ENCODE assay signal across 8 cellular contexts in the genomic region with DNA sequence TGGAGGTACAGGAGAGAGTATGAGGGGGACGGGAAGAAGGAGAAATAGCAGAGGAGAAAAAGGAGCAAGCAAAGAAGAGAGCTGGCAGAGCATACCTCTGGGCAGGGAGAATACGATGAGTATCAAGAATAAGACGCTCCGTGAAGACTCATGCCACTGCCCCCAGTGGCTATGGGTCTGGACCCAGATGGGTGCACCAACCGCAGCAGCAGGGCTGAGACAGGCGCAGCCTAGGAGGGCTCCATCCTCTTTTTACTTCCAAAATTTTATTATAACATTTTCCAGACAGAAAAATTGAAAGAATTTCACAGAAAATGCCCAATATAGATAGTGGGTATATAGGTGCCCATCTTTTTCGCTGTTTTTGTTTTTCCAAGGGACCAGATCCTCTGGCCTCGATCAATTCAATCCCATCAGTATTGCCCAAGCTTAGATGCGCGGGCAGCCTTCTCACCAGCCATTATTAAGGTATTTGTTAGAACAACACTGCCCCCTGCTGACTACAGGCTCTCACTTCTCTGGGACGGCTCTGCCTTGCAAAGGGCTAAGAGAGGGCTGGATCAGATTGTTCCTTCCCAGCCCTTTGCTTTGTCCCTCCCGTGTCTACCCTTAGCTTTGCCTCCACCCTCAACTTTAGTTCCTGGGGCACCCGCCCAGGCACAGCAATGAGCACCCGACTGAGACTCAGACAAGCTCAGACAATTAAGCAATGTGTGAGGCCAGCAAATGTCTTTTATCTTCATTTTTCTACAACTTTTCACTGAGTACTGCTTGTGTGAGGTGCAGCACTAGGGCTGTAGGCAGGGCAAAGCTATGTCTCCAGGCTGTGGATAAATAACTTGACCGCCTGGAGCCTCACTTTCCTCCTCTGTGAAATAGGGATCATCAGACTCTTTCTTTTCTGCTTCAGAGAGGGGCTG. TPM values are rescaled to one million over a fixed set of nuclear protein-coding genes. Genes with fewer than 3 reads are reported as not detected.
DNase-seq lines count a peak whose midpoint lies in the region; ATAC-seq and TF ChIP-seq lines count a peak whose summit lies in the region.

No MANE protein-coding gene starts in this region.

- intact Hi-C loops in psoas muscle (cut with DNase I), result loop anchor here in 1 of 2 donors (2.0 kb wide), 1 partner anchor 363 kb away; no protein-coding TSS in a partner anchor
- intact Hi-C loops in vagina (cut with DNase I), result no loop called here

- H3K9me3 ChIP-seq in HEK293 (ENCODE audit: control insufficient read depth, insufficient read depth, low read depth, low read length), result no peaks in the 10 kb centered on the region
- no peaks in the 10 kb centered on the region for H3K9me3 ChIP-seq in SK-N-MC (ENCODE audit: low read depth, low read length)
- H3K9me3 ChIP-seq in cardiac muscle cell (ENCODE audit: low read depth), result no peaks in the 10 kb centered on the region
- no peaks in the 10 kb centered on the region for H3K9me3 ChIP-seq in psoas muscle
- no peaks in the 10 kb centered on the region for H3K9me3 ChIP-seq in vagina

- no peak overlapping the region for H3K4me3 ChIP-seq in HEK293 (ENCODE audit: low read depth, low read length)
- H3K4me3 ChIP-seq in SK-N-MC, result no peak overlapping the region
- H3K4me3 ChIP-seq in cardiac muscle cell, result no peak overlapping the region
- H3K4me3 ChIP-seq in psoas muscle, result no peak overlapping the region
- H3K4me3 ChIP-seq in vagina, result peak overlapping the region in 1 of 2 donors; percentile 26

- WGBS in psoas muscle, 3 donors, result 36 to 39% (median 38%) methylated on average over 15 of the region's 15 CpGs

- H3K4me1 ChIP-seq in HEK293 (ENCODE audit: control insufficient read depth, insufficient read depth, low read length) (no peaks in the 10 kb centered on the region), cardiac muscle cell (ENCODE audit: low read depth) (no peaks in the 10 kb centered on the region), psoas muscle (no peaks in the 10 kb centered on the region), vagina (peaks cover 6% of the 10 kb centered on the region)

- DNase-seq in GM03348 (ENCODE audit: low spot score) (peak; percentile 86), MV-4-11 (lab: John Stamatoyannopoulos, UW) (peak; percentile 70), SK-N-MC (ENCODE audit: low read depth, low spot score) (peak; percentile 60), cardiac muscle cell (ENCODE audit: low read depth in 1 of 2, low spot score in 1 of 2) (peak; percentile 87 to 94), psoas muscle (peak; percentile 70 to 73), vagina (ENCODE audit: extremely low spot score in 2 of 2) (no peak)
- peak; percentile 86 for DNase-seq in activated naive CD4-positive, alpha-beta T cell treated with anti-CD3 and anti-CD28 coated beads, Interleukin-2, amount 10 ng/mL, durations not matched to agents 7 days and 5 days

- peak overlapping the region; percentile 16 for H3K27ac Mint-ChIP-seq in activated naive CD4-positive, alpha-beta T cell treated with anti-CD3 and anti-CD28 coated beads, Interleukin-2, amount 10 ng/mL, durations not matched to agents 7 days and 5 days

- POLR2A ChIA-PET in HEK293 (lab: Yijun Ruan, JAX), result no interaction called here

- no peaks in the 10 kb centered on the region for H3K36me3 Mint-ChIP-seq in activated naive CD4-positive, alpha-beta T cell treated with anti-CD3 and anti-CD28 coated beads, Interleukin-2, amount 10 ng/mL, durations not matched to agents 7 days and 5 days

- CTCF ChIA-PET in HEK293 (lab: Yijun Ruan, JAX), result interaction anchor here (0.5 to 3.5 kb wide), 66 partner anchors 9 to 1892 kb away, joined by 3 to 29 read pairs (median 4); a partner anchor contains a TSS
- CTCF ChIA-PET in activated naive CD4-positive, alpha-beta T cell treated with anti-CD3 and anti-CD28 coated beads, Interleukin-2, amount 10 ng/mL, durations not matched to agents 7 days and 5 days (lab: Charles Lee), result interaction anchor here (0.6 to 6.5 kb wide), 43 partner anchors 9 to 914 kb away, joined by 3 to 52 read pairs (median 5); a partner anchor contains a TSS

- peak; percentile 57 to 87 (median 82) for ATAC-seq in psoas muscle

- H3K36me3 ChIP-seq in HEK293 (ENCODE audit: control insufficient read depth in 2 of 2, insufficient read depth in 1 of 2, low read length in 2 of 2) (no peaks in the 10 kb centered on the region), SK-N-MC (ENCODE audit: insufficient read depth, low read length) (no peaks in the 10 kb centered on the region), cardiac muscle cell (no peaks in the 10 kb centered on the region), psoas muscle (ENCODE audit: insufficient read depth in 1 of 2, low read depth in 1 of 2) (no peaks in the 10 kb centered on the region), vagina (no peaks in the 10 kb centered on the region)

- H3K4me1 Mint-ChIP-seq in activated naive CD4-positive, alpha-beta T cell treated with anti-CD3 and anti-CD28 coated beads, Interleukin-2, amount 10 ng/mL, durations not matched to agents 7 days and 5 days, result peaks cover 10% of the 10 kb centered on the region

- TF ChIP-seq POLR2A in vagina (IDR thresholded peaks at IDR 0.05), result no peak

- TF ChIP-seq CTCF in HEK293 (tag by site-specific recombination; IDR thresholded peaks at IDR 0.05) (peak; percentile 65; the same call in 1 of the 2 replicates), cardiac muscle cell (IDR thresholded peaks at IDR 0.05; ENCODE audit: low read depth, low read length) (peak; percentile 78), psoas muscle (IDR thresholded peaks at IDR 0.05) (peak; percentile 64), vagina (IDR thresholded peaks at IDR 0.05) (peak; percentile 25 to 52 (median 50))

- H3K27ac ChIP-seq in HEK293 (ENCODE audit: extremely low read depth, low read depth, low read length) (no peak overlapping the region), SK-N-MC (no peak overlapping the region), cardiac muscle cell (no peak overlapping the region), psoas muscle (no peak overlapping the region), vagina (peak overlapping the region; percentile 69)

- no peak overlapping the region for H3K4me3 Mint-ChIP-seq in activated naive CD4-positive, alpha-beta T cell treated with anti-CD3 and anti-CD28 coated beads, Interleukin-2, amount 10 ng/mL, durations not matched to agents 7 days and 5 days

- no peaks in the 10 kb centered on the region for H3K9me3 Mint-ChIP-seq in activated naive CD4-positive, alpha-beta T cell treated with anti-CD3 and anti-CD28 coated beads, Interleukin-2, amount 10 ng/mL, durations not matched to agents 7 days and 5 days

- H3K27me3 ChIP-seq in cardiac muscle cell (no peaks in the 10 kb centered on the region), psoas muscle (ENCODE audit: insufficient read depth in 3 of 3, low read length in 2 of 3) (peaks cover 0 to 7% (median 0%) of the 10 kb centered on the region in 3 donors), vagina (no peaks in the 10 kb centered on the region)

- peaks cover 64% of the 10 kb centered on the region for H3K27me3 Mint-ChIP-seq in activated naive CD4-positive, alpha-beta T cell treated with anti-CD3 and anti-CD28 coated beads, Interleukin-2, amount 10 ng/mL, durations not matched to agents 7 days and 5 days

- peak overlapping the region; percentile 29 for H3K9ac ChIP-seq in SK-N-MC (ENCODE audit: insufficient read length)

TF ChIP-seq in HEK293, 187 proteins besides CTCF, POLR2A, EP300 and RAD21:
- TF ChIP-seq ZNF169 (tag by site-specific recombination; IDR thresholded peaks at IDR 0.05) (no peak), FEZF1 (tag by site-specific recombination; IDR thresholded peaks at IDR 0.05) (peak; percentile 33; the same call in 1 of the 2 replicates), YY2 (tag by site-specific recombination; IDR thresholded peaks at IDR 0.05) (no peak), ZNF600 (tag by site-specific recombination; IDR thresholded peaks at IDR 0.05) (0 out of 2 replicates have a peak, but pooled peaks have one; percentile 23), ZNF335 (tag by site-specific recombination; conservative IDR thresholded peaks at IDR 0.05) (0 out of 2 replicates have a peak, but pooled peaks have one; percentile 21), ZNF654 (tag by site-specific recombination; IDR thresholded peaks at IDR 0.05; ENCODE audit: low read depth) (peak; percentile 95), ZNF830 (tag by site-specific recombination; IDR thresholded peaks at IDR 0.05; ENCODE audit: low read depth) (no peak), ZNF391 (tag by site-specific recombination; IDR thresholded peaks at IDR 0.05; ENCODE audit: borderline replicate concordance, low read depth) (no peak), ZNF624 (tag by site-specific recombination; IDR thresholded peaks at IDR 0.05) (no peak), ZBTB8A (tag by site-specific recombination; IDR thresholded peaks at IDR 0.05) (peak; percentile 82), ZBTB17 (tag by site-specific recombination; IDR thresholded peaks at IDR 0.05) (peak; percentile 34; the same call in 1 of the 2 replicates), ZNF140 (tag by site-specific recombination; IDR thresholded peaks at IDR 0.05) (no peak)

RNA-seq across cellular contexts. Expression of a gene that starts 17.5 kb away (rescaled TPM):
- total RNA-seq in cardiac muscle cell, result 5.4 and 8.5 TPM in 2 replicates
- polyA plus RNA-seq in cardiac muscle cell, result 5.0 and 8.7 TPM in 2 replicates
- under 1 TPM in 2 of 4 donors, not detected in 2; 0.42 to 0.50 TPM for total RNA-seq in psoas muscle
- 1 to 10 TPM in 1 of 3 donors, under 1 TPM in 1, not detected in 1; 0.04 to 1.4 TPM for polyA plus RNA-seq in psoas muscle
- not detected for total RNA-seq in vagina

Comparison
In these comparisons a context has a peak if more than half of its experiments do, and no peak if none do; other contexts are left out.
1. DNase-seq: peak in GM03348 (single experiment), MV-4-11 (single experiment), SK-N-MC (single experiment), activated naive CD4-positive, alpha-beta T cell treated with anti-CD3 and anti-CD28 coated beads, Interleukin-2, amount 10 ng/mL, durations not matched to agents 7 days and 5 days (single experiment), cardiac muscle cell (2 of 2) and psoas muscle (2 of 2); none in vagina (0 of 2).
2. Peak in every context shown above with its lines, with median percentiles within 50 percentile points of each other: CTCF ChIP-seq.